Comparison of ENCODE assay signal across 1 cellular context in the genomic region with DNA sequence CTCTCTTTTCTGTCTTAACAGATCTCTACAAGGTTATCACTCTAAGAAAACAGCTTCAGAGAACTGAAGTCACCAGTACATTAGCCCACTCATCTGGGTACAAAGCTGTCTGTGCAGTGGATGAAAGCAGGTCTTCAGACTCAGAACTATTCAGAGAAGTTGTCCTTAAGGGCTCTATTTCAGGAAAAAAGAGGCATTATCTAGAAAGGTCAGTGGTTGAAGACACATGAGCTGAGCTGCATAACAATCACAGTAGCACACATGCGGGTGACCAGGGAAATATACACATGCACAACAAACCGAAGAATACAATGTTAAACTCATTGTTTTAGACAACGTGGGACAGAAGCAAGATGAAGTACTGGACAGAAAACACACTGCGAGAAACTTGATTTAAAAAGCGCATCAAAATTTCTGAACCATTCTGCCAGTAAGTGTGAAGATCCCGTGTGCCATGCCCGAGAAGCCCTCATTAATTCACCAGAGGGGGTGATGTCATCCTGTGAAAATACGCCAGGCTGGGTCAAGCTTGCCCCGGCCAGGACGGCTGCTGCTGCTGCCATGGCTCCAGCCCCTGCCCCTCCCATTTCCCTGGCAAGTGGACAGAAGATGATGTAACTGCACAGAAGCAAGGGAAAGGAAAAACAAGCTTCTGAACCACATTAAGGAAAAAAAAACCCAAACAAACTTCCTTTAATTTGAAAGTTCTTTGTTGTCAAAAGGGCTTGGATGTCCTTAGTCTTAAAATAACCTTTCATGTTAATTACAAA.
A peak's percentile ranks its signal among the peaks of the same experiment; 100 is the strongest.
TF ChIP-seq lines count a peak whose summit lies in the region.

No MANE protein-coding gene starts in this region.

TF ChIP-seq in HCT116, 20 proteins besides CTCF, POLR2A, EP300 and RAD21 (continued from another document):
- 0 out of 2 replicates have a peak, but pooled peaks have one; percentile 16 for TF ChIP-seq JUND (IDR thresholded peaks at IDR 0.05)
- TF ChIP-seq EZH2phosphoT487 (IDR thresholded peaks at IDR 0.05; ENCODE audit: borderline replicate concordance) = no peak
- TF ChIP-seq YY1 (IDR thresholded peaks at IDR 0.05; ENCODE audit: extremely low read depth, insufficient replicate concordance, low read depth, low read length) = peak; percentile 42
- TF ChIP-seq SP1 (IDR thresholded peaks at IDR 0.05; ENCODE audit: low read depth) = peak; percentile 32; the same call in 1 of the 2 replicates
- TF ChIP-seq FOSL1 (IDR thresholded peaks at IDR 0.05; ENCODE audit: low read depth) = no peak
- no peak for TF ChIP-seq SIN3A (IDR thresholded peaks at IDR 0.05; ENCODE audit: low read depth)
- no peak for TF ChIP-seq TCF7L2 (IDR thresholded peaks at IDR 0.05; ENCODE audit: borderline replicate concordance, extremely low read depth, insufficient read depth, insufficient read length)
- TF ChIP-seq, protein P1, sequence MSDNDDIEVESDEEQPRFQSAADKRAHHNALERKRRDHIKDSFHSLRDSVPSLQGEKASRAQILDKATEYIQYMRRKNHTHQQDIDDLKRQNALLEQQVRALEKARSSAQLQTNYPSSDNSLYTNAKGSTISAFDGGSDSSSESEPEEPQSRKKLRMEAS (IDR thresholded peaks at IDR 0.05) = peak; percentile 65
